ENCODE assay signal across 8 cellular contexts in the genomic region with DNA sequence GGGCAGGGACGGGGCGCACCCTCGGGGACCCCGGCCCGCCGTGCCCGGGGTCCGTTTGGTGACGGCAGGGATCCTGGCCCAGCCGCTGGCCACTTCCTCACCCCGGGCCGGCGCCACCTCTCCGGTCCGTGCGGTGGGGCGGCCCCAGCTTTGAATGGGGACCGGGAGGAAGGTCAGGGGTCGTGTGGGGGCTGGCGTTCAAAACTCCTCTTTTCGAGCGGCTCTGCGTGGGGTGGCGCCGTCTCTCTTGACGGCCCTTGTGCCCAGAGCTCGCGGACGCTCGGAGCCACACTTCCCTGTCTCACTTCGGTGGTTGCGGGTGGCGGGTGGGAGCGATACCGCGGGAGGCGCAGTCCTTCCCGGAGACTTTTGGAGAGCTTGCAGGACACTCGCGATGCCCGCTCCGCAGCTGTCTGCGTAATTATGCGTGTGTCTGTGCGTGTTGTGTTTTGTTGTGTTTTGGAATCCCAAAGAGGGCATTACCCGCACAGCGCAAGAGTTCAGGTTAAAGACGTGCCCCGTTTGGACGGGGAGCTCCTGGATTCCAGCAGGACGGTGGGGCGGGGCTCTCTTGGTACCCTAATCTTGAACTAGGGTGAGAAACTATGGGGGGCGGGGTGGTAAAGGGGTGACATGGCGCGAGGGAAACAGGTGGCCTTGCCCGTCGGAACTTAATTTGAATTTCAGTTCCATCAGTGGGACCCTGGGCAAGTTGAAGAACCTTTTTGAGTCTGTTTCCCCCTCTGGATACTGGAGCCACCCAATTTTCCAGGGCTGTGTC. TPM values are rescaled to one million over a fixed set of nuclear protein-coding genes. Genes with fewer than 3 reads are reported as not detected.
DNase-seq lines count a peak whose midpoint lies in the region; ATAC-seq and TF ChIP-seq lines count a peak whose summit lies in the region.

No MANE protein-coding gene starts in this region.

- peak overlapping the region in 1 of 2 donors; percentile 53 for H3K9ac ChIP-seq in liver (ENCODE audit: low read depth in 1 of 2, low read length in 2 of 2)

- 5% methylated on average over 57 of the region's 57 CpGs for WGBS in liver
- WGBS in thymus = 2% methylated on average over 57 of the region's 57 CpGs

- H3K27ac ChIP-seq in C4-2B (0 out of 2 replicates have a peak overlapping the region, but pooled peaks have one; percentile 7), brain microvascular endothelial cell (no peak overlapping the region), liver (ENCODE audit: low read depth in 1 of 2, low read length in 2 of 2) (peak overlapping the region; percentile 11 to 19), thymus (ENCODE audit: low read depth) (no peak overlapping the region)

- ATAC-seq in GM19467 (IDR thresholded peaks at IDR 0.05; ENCODE audit: unreplicated experiment) = peak; percentile 17

- no peak for TF ChIP-seq RAD21 in liver (IDR thresholded peaks at IDR 0.05)

- no peak for DNase-seq in Jurkat, Clone E6-1 (ENCODE audit: low read depth, low spot score)
- DNase-seq in brain microvascular endothelial cell (no peak), NCI-H2029 (lab: John Stamatoyannopoulos, UW) (no peak), activated gamma-delta T cell (lab: John Stamatoyannopoulos, UW) (no peak)

- peaks cover 20% of the 10 kb centered on the region for H3K27me3 ChIP-seq in brain microvascular endothelial cell (replicated peaks)
- no peaks in the 10 kb centered on the region for H3K27me3 ChIP-seq in liver (ENCODE audit: control insufficient read depth in 4 of 4, insufficient read depth in 4 of 4, low read length in 3 of 4)
- peaks cover 18% of the 10 kb centered on the region for H3K27me3 ChIP-seq in thymus (ENCODE audit: control insufficient read depth, insufficient read depth)

- peaks cover 0 to 15% (median 8%) of the 10 kb centered on the region in 4 donors for H3K4me1 ChIP-seq in liver (ENCODE audit: control insufficient read depth in 4 of 4, insufficient read depth in 4 of 4, low read length in 3 of 4)
- peaks cover 5% of the 10 kb centered on the region for H3K4me1 ChIP-seq in thymus (ENCODE audit: control insufficient read depth, insufficient read depth, low read length)

- in situ Hi-C loops in brain microvascular endothelial cell (cut with HindIII; ENCODE audit: low pct_ligation_motif_present, low sequenced_read_pairs) = no loop called here

- H3K9me3 ChIP-seq in liver (ENCODE audit: control insufficient read depth in 4 of 4, low read length in 3 of 4) (no peaks in the 10 kb centered on the region), thymus (ENCODE audit: control insufficient read depth) (no peaks in the 10 kb centered on the region)

- no peaks in the 10 kb centered on the region for H3K36me3 ChIP-seq in brain microvascular endothelial cell (replicated peaks)
- no peaks in the 10 kb centered on the region for H3K36me3 ChIP-seq in liver (ENCODE audit: control insufficient read depth in 4 of 4, insufficient read depth in 3 of 4, low read depth in 1 of 4, low read length in 3 of 4)
- no peaks in the 10 kb centered on the region for H3K36me3 ChIP-seq in thymus (ENCODE audit: control insufficient read depth, insufficient read depth)

- H3K4me3 ChIP-seq in Jurkat, Clone E6-1 (ENCODE audit: low read length) = peak overlapping the region; percentile 59
- peak overlapping the region; percentile 51 for H3K4me3 ChIP-seq in brain microvascular endothelial cell (ENCODE audit: low read depth, low read length)
- peak overlapping the region; percentile 43 to 82 (median 62) for H3K4me3 ChIP-seq in liver (ENCODE audit: low read depth in 1 of 3, low read length in 3 of 3)
- peak overlapping the region; percentile 75 for H3K4me3 ChIP-seq in thymus (ENCODE audit: low read length)

- TF ChIP-seq CTCF in C4-2B (conservative IDR thresholded peaks at IDR 0.05) (no peak; the same call in 1 of the 2 replicates), brain microvascular endothelial cell (IDR thresholded peaks at IDR 0.05; ENCODE audit: low read depth, low read length, missing control alignments) (no peak), liver (IDR thresholded peaks at IDR 0.05; ENCODE audit: low read depth, low read length, missing input control) (no peak)

TF ChIP-seq in liver, 16 proteins besides CTCF, POLR2A, EP300 and RAD21:
- TF ChIP-seq JUND (IDR thresholded peaks at IDR 0.05) (no peak), NR2F2 (IDR thresholded peaks at IDR 0.05) (no peak), HNF4G (IDR thresholded peaks at IDR 0.05) (no peak)

RNA-seq across cellular contexts. Expression of a gene that starts 0.6 kb away (rescaled TPM):
- polyA plus RNA-seq in Jurkat, Clone E6-1 (2012; ENCODE audit: insufficient read depth, insufficient read length) = 21.3 TPM
- total RNA-seq in liver = 10 to 100 TPM; 20.8 to 21.6 TPM
- polyA plus RNA-seq in liver (10 to 100 TPM in 1 of 2 donors, 1 to 10 TPM in 1; 7.1 to 10.8 TPM), thymus (14.2 TPM)

Comparison
In these comparisons a context has a peak if more than half of its experiments do, and no peak if none do; other contexts are left out.
1. H3K27ac ChIP-seq: peak in C4-2B (single experiment) and liver (2 of 2); none in brain microvascular endothelial cell (single experiment) and thymus (single experiment).
2. Peak in every context shown above with its lines, with median percentiles within 50 percentile points of each other: H3K4me3 ChIP-seq.